20 cellular contexts compared by ENCODE assay signal in genomic region chr19:8108560-8109445, GRCh38. TPM values are rescaled to one million over a fixed set of nuclear protein-coding genes. Genes with fewer than 3 reads are reported as not detected.
"Had no signal": no experiment of that assay in that cellular context is flagged by ENCODE, and none has a peak within 500 bp of the region (broad histone marks: within the 10 kb centered on the region; RNA-seq: fewer than 3 reads in every experiment).

No MANE protein-coding gene starts in this region.

- H3K27me3 ChIP-seq: testis had no signal

- H3K27ac ChIP-seq: testis, VCaP had no signal

- H3K4me1 ChIP-seq: testis had no signal

- DNase-seq: activated CD4-positive, alpha-beta memory T cell treated with anti-CD3 and anti-CD28 coated beads, Interleukin-2, amount 10 ng/mL, durations not matched to agents 7 days and 5 days; activated CD4-positive, alpha-beta T cell treated with anti-CD3 and anti-CD28 coated beads, Interleukin-2, amount 10 ng/mL, durations not matched to agents 24 days and 14 days; activated effector memory CD4-positive, alpha-beta T cell treated with anti-CD3 and anti-CD28 coated beads, Interleukin-2, amount 50 U/mL, for 16 hours; activated naive CD4-positive, alpha-beta T cell treated with anti-CD3 and anti-CD28 coated beads, Interleukin-2, amount 10 ng/mL, durations not matched to agents 7 days and 5 days; effector CD8-positive, alpha-beta T cell; erythroblast; foreskin fibroblast; midbrain; nucleus accumbens; small intestine; stimulated activated CD4-positive, alpha-beta T cell treated with anti-CD3 and anti-CD28 coated beads, Interleukin-15, amount 100 ng/mL, for 24 hours; stimulated activated CD8-positive, alpha-beta memory T cell treated with anti-CD3 and anti-CD28 coated beads, Interleukin-4, amount 100 ng/mL, for 48 hours; stimulated activated naive B cell treated with anti-CD40 and anti-IgM and Interleukin-4, amounts not matched to agents 10 μg/mL and 1 μg/mL and 100 μg/mL, for 72 hours; testis; trophoblast cell had no signal

- H3K4me3 ChIP-seq: testis had no signal

- FAIRE-seq: small intestine had no signal

- ATAC-seq: activated CD4-positive, CD25-positive, alpha-beta regulatory T cell treated with anti-CD3 and anti-CD28 coated beads, Interleukin-2, amount 50 U/mL, for 24 hours; left lobe of liver; sciatic nerve; stimulated activated naive B cell treated with anti-CD40 and anti-IgM and Interleukin-4, amounts not matched to agents 10 μg/mL and 1 μg/mL and 100 μg/mL, for 72 hours had no signal

- H3K9me3 ChIP-seq: testis had no signal

RNA-seq across cellular contexts. Expression of gene FBN3, which starts 40.6 kb away (rescaled TPM):
- polyA plus RNA-seq: fibroblast of lung had no signal

RNA-seq across cellular contexts. Expression of gene CCL25, which starts 56.2 kb away (rescaled TPM):
- polyA plus RNA-seq: fibroblast of lung had no signal
